22 cellular contexts compared by ENCODE assay signal in genomic region chr13:49099513-49099877, GRCh38.
DNase-seq lines count a peak whose midpoint lies in the region; ATAC-seq, FAIRE-seq and TF ChIP-seq lines count a peak whose summit lies in the region.
"Had no signal": no experiment of that assay in that cellular context is flagged by ENCODE, and none has a peak within 500 bp of the region (broad histone marks: within the 10 kb centered on the region; RNA-seq: fewer than 3 reads in every experiment).

No MANE protein-coding gene starts in this region.

- H4K20me1 ChIP-seq in IMR-90 (ENCODE audit: insufficient read depth, low read length) (no peaks in the 10 kb centered on the region), mammary epithelial cell (ENCODE audit: insufficient read depth, low read length) (no peaks in the 10 kb centered on the region)

- no peak for TF ChIP-seq POLR2A in IMR-90 (IDR thresholded peaks at IDR 0.05; ENCODE audit: low read depth, low read length)

- H3K56ac ChIP-seq in IMR-90 (ENCODE audit: extremely low read depth, insufficient read depth, low read length) = no peak overlapping the region

- CTCF ChIA-PET in IMR-90 (lab: Yijun Ruan, JAX) = interaction anchor here (0.9 to 1.1 kb wide), 2 partner anchors 178 to 182 kb away, joined by 3 to 4 read pairs; no protein-coding TSS in a partner anchor
- CTCF ChIA-PET in mammary epithelial cell (lab: Charles Lee; ENCODE audit: low non-redundant PET) = interaction anchor here (0.6 to 0.7 kb wide), 2 partner anchors 91 to 116 kb away, joined by 3 to 4 read pairs; no protein-coding TSS in a partner anchor

- TF ChIP-seq CTCF in C4-2B (conservative IDR thresholded peaks at IDR 0.05) = peak; percentile 51
- TF ChIP-seq CTCF in IMR-90 (conservative IDR thresholded peaks at IDR 0.05; ENCODE audit: low read depth, low read length) = no peak
- no peak for TF ChIP-seq CTCF in mammary epithelial cell (conservative IDR thresholded peaks at IDR 0.05 in 1 of 2, IDR thresholded peaks at IDR 0.05 in 1 of 2; ENCODE audit: extremely low read depth in 1 of 2, insufficient read depth in 1 of 2, low read depth in 1 of 2, low read length in 2 of 2)
- TF ChIP-seq CTCF in pancreas (IDR thresholded peaks at IDR 0.05) = no peak

- H3K27me3 ChIP-seq in IMR-90 (ENCODE audit: control insufficient read depth, insufficient read depth, low read length) = no peaks in the 10 kb centered on the region
- no peaks in the 10 kb centered on the region for H3K27me3 ChIP-seq in mammary epithelial cell (ENCODE audit: insufficient read depth, low read length)
- H3K27me3 ChIP-seq in pancreas = no peaks in the 10 kb centered on the region
- H3K27me3 ChIP-seq: MG63 had no signal

- intact Hi-C loops in IMR-90 (cut with micrococcal nuclease) = no loop called here
- intact Hi-C loops in mammary epithelial cell (cut with micrococcal nuclease) = loop anchor here (2.0 to 10.0 kb wide), 3 partner anchors 122 to 205 kb away; partner anchors contain the start of gene FNDC3A
- intact Hi-C loops in pancreas (cut with DNase I) = no loop called here

- H4K91ac ChIP-seq in IMR-90 (ENCODE audit: insufficient read depth, low read depth, low read length) = no peak overlapping the region

- peaks cover 18 to 26% of the 10 kb centered on the region in 2 experiments for H3K79me1 ChIP-seq in IMR-90 (ENCODE audit: low read depth in 1 of 2, low read length in 2 of 2)

- no peak overlapping the region for H3K18ac ChIP-seq in IMR-90 (ENCODE audit: low read depth, low read length)

- no peaks in the 10 kb centered on the region for H3K9me3 ChIP-seq in IMR-90 (ENCODE audit: control insufficient read depth, insufficient read depth, low read length)
- H3K9me3 ChIP-seq in mammary epithelial cell (replicated peaks; ENCODE audit: insufficient read depth, low read length) = no peaks in the 10 kb centered on the region
- H3K9me3 ChIP-seq in pancreas = no peaks in the 10 kb centered on the region
- H3K9me3 ChIP-seq: lower lobe of right lung, MG63 had no signal

- H3K4me3 ChIP-seq in IMR-90 (ENCODE audit: insufficient read depth, low read depth, low read length) = no peak overlapping the region
- H3K4me3 ChIP-seq in mammary epithelial cell (replicated peaks in 1 of 3; ENCODE audit: insufficient read depth in 1 of 3, low read depth in 2 of 3, low read length in 3 of 3) = no peak overlapping the region
- H3K4me3 ChIP-seq in pancreas = no peak overlapping the region
- H3K4me3 ChIP-seq: K562, lower lobe of right lung, MG63 had no signal

- no peak for TF ChIP-seq RAD21 in IMR-90 (IDR thresholded peaks at IDR 0.05; ENCODE audit: low read length)

- no peak overlapping the region for H2BK120ac ChIP-seq in IMR-90 (ENCODE audit: low read depth, low read length)

- POLR2A ChIA-PET in IMR-90 (lab: Charles Lee; ENCODE audit: unreplicated experiment) = no interaction called here

- no peak overlapping the region for H2BK15ac ChIP-seq in IMR-90 (ENCODE audit: low read depth, low read length)

- no peak overlapping the region for H4K8ac ChIP-seq in IMR-90 (ENCODE audit: low read depth in 2 of 2, low read length in 2 of 2)

- in situ Hi-C loops in IMR-90 (cut with MboI; ENCODE audit: low sequenced_read_pairs) = no loop called here
- in situ Hi-C loops in mammary epithelial cell (cut with MboI; ENCODE audit: low sequenced_read_pairs in 2 of 2) = no loop called here

- DNase-seq in IMR-90 (no peak), mammary epithelial cell (no peak), pancreas (no peak), midbrain (lab: John Stamatoyannopoulos, UW) (no peak), HTR-8/SVneo (ENCODE audit: insufficient read length, low spot score) (no peak), T1000 (lab: John Stamatoyannopoulos, UW) (no peak)
- DNase-seq: activated CD4-positive, alpha-beta memory T cell treated with anti-CD3 and anti-CD28 coated beads, Interleukin-2, amount 10 ng/mL, durations not matched to agents 7 days and 5 days; activated effector memory CD4-positive, alpha-beta T cell treated with anti-CD3 and anti-CD28 coated beads, Interleukin-2, amount 50 U/mL, for 16 hours; activated naive CD8-positive, alpha-beta T cell treated with anti-CD3 and anti-CD28 coated beads, Interleukin-2, amount 10 ng/mL, durations not matched to agents 7 days and 5 days; effector memory CD4-positive, alpha-beta T cell; foreskin melanocyte; H7; islet precursor cell; lower lobe of right lung; MG63; NCI-H2081 treated with DMSO at 0.1 percent for 48 hours; SHP77 treated with DMSO at 0.1 percent for 48 hours; stimulated activated CD4-positive, alpha-beta T cell treated with anti-CD3 and anti-CD28 coated beads, Interleukin-12 subunit alpha, Interleukin-12 subunit beta, amount 100 ng/mL, for 4 hours; stimulated activated naive CD4-positive, alpha-beta T cell treated with Interleukin-2 at 50 U/mL for 16 hours had no signal

- no peak overlapping the region for H2AK9ac ChIP-seq in IMR-90 (replicated peaks; ENCODE audit: low read depth, low read length, poor library complexity)

- H3K14ac ChIP-seq in IMR-90 (replicated peaks; ENCODE audit: low read depth, low read length) = 0 out of 2 replicates have a peak overlapping the region, but pooled peaks have one; percentile 29

- no peak overlapping the region for H3K9ac ChIP-seq in IMR-90 (ENCODE audit: low read depth, low read length)
- H3K9ac ChIP-seq in mammary epithelial cell (ENCODE audit: insufficient read depth, low read length) = no peak overlapping the region

- H3K9me1 ChIP-seq in IMR-90 (ENCODE audit: insufficient read depth, low read length) = no peaks in the 10 kb centered on the region; the same call in 1 of the 2 replicates

- no peak overlapping the region for H2AK5ac ChIP-seq in IMR-90 (ENCODE audit: low read depth, low read length)

- H3K36me3 ChIP-seq in IMR-90 (ENCODE audit: control insufficient read depth, insufficient read depth, low read length) (no peaks in the 10 kb centered on the region), mammary epithelial cell (ENCODE audit: insufficient read depth, low read length) (no peaks in the 10 kb centered on the region), pancreas (no peaks in the 10 kb centered on the region)
- H3K36me3 ChIP-seq: lower lobe of right lung, MG63 had no signal

- H2AFZ ChIP-seq in IMR-90 (replicated peaks; ENCODE audit: low read length, poor library complexity) (no peak overlapping the region), mammary epithelial cell (ENCODE audit: low read depth, low read length) (no peak overlapping the region)

- H3K4me2 ChIP-seq in IMR-90 (ENCODE audit: low read depth, low read length) = no peak overlapping the region
- no peak overlapping the region for H3K4me2 ChIP-seq in mammary epithelial cell (ENCODE audit: insufficient read depth, low read depth, low read length)

- BruUV-seq in IMR-90 (replicated peaks; lab: Mats Ljungman, UMichigan) (no TSS peak), mammary epithelial cell (replicated peaks; lab: Mats Ljungman, UMichigan) (TSS peak; percentile 37)

- no peak overlapping the region for H2BK20ac ChIP-seq in IMR-90 (ENCODE audit: low read depth, low read length)

- H3K4ac ChIP-seq in IMR-90 (ENCODE audit: low read depth, low read length) = no peak overlapping the region

- H3K23ac ChIP-seq in IMR-90 (ENCODE audit: low read depth, low read length) = no peak overlapping the region

- no CpG with 5 or more reads among the region's 2 CpGs for WGBS in IMR-90 (ENCODE audit: extremely low coverage in 2 of 2, insufficient read length in 1 of 2), 2 experiments
- 100% methylated on average over 2 of the region's 2 CpGs for WGBS in mammary epithelial cell (ENCODE audit: low coverage, missing lambda C conversion rate)
- 10 to 20% methylated on average over 2 of the region's 2 CpGs for WGBS in pancreas, 2 donors

- H3K27ac ChIP-seq in C4-2B = no peak overlapping the region
- H3K27ac ChIP-seq in IMR-90 (ENCODE audit: insufficient read depth, low read length) = no peak overlapping the region
- no peak overlapping the region for H3K27ac ChIP-seq in mammary epithelial cell (ENCODE audit: insufficient read depth, low read depth, low read length)
- peak overlapping the region in 3 of 4 donors; percentile 0 to 76 (median 73) for H3K27ac ChIP-seq in pancreas
- H3K27ac ChIP-seq: lower lobe of right lung had no signal

- dilution Hi-C loops in IMR-90 (cut with HindIII; ENCODE audit: low sequenced_read_pairs, unreplicated experiment) (no loop called here), mammary epithelial cell (cut with HindIII; ENCODE audit: low sequenced_read_pairs) (no loop called here)

- no peak for ATAC-seq in IMR-90 (ENCODE audit: low read depth)
- no peak for ATAC-seq in pancreas
- no peak for ATAC-seq in GM18867 (IDR thresholded peaks at IDR 0.05; ENCODE audit: unreplicated experiment)

- no peak overlapping the region for H2BK5ac ChIP-seq in IMR-90 (ENCODE audit: low read depth, low read length, poor library complexity, severe bottlenecking)

- H3K4me1 ChIP-seq in IMR-90 (ENCODE audit: control insufficient read depth, insufficient read depth, low read length) (peaks cover 8% of the 10 kb centered on the region), mammary epithelial cell (ENCODE audit: insufficient read depth, low read length) (peaks cover 22% of the 10 kb centered on the region), pancreas (peaks cover 33 to 54% (median 47%) of the 10 kb centered on the region in 3 donors)

- peaks cover 7% of the 10 kb centered on the region for H3K79me2 ChIP-seq in mammary epithelial cell (ENCODE audit: insufficient read depth, low read length)

- FAIRE-seq in pancreas (lab: Jason Lieb, UNC) = peak; percentile 45
- no peak for FAIRE-seq in HTR-8/SVneo (lab: Jason Lieb, UNC)
- FAIRE-seq: K562 had no signal

- no peak overlapping the region for H4K5ac ChIP-seq in IMR-90 (ENCODE audit: low read depth, low read length)

TF ChIP-seq in IMR-90, 13 proteins besides CTCF, POLR2A, EP300 and RAD21:
- TF ChIP-seq MXI1 (IDR thresholded peaks at IDR 0.05; ENCODE audit: borderline replicate concordance, low read depth, low read length) = no peak
- TF ChIP-seq CEBPB (IDR thresholded peaks at IDR 0.05; ENCODE audit: low read depth, low read length) = no peak
- TF ChIP-seq NFE2L2 (IDR thresholded peaks at IDR 0.05; ENCODE audit: low read depth, low read length) = no peak
- no peak for TF ChIP-seq ELK1 (IDR thresholded peaks at IDR 0.05; ENCODE audit: borderline replicate concordance, low read depth, low read length)

Comparison
In these comparisons a context has a peak if more than half of its experiments do, and no peak if none do; other contexts are left out.
1. H3K27ac ChIP-seq: peak in pancreas (3 of 4); none in C4-2B (single experiment), IMR-90 (single experiment) and mammary epithelial cell (single experiment).